ENCODE assay signal across 13 cellular contexts in genomic region chr3:9955067-9955502, GRCh38. TPM values are rescaled to one million over a fixed set of nuclear protein-coding genes. Genes with fewer than 3 reads are reported as not detected.
DNase-seq lines count a peak whose midpoint lies in the region; ATAC-seq and TF ChIP-seq lines count a peak whose summit lies in the region.
"Had no signal": no experiment of that assay in that cellular context is flagged by ENCODE, and none has a peak within 500 bp of the region (broad histone marks: within the 10 kb centered on the region; RNA-seq: fewer than 3 reads in every experiment).

No MANE protein-coding gene starts in this region.

- no peaks in the 10 kb centered on the region for H3K9me3 ChIP-seq in body of pancreas
- H3K9me3 ChIP-seq in gastrocnemius medialis = no peaks in the 10 kb centered on the region
- H3K9me3 ChIP-seq: ascending aorta, mucosa of descending colon, suprapubic skin had no signal

- no peak for TF ChIP-seq CTCF in body of pancreas (IDR thresholded peaks at IDR 0.05)
- TF ChIP-seq CTCF in gastrocnemius medialis (IDR thresholded peaks at IDR 0.05 in 4 of 5, conservative IDR thresholded peaks at IDR 0.05 in 1 of 5) = no peak

- intact Hi-C loops in body of pancreas (cut with DNase I) = no loop called here
- intact Hi-C loops in gastrocnemius medialis (cut with DNase I; ENCODE audit: low total_unique reads) = no loop called here

- 26 to 41% methylated on average over 12 of the region's 12 CpGs for WGBS in body of pancreas, 2 donors

- ATAC-seq in body of pancreas (no peak), gastrocnemius medialis (peak in 1 of 2 donors; percentile 14), HG03432 (IDR thresholded peaks at IDR 0.05; ENCODE audit: unreplicated experiment) (no peak)
- ATAC-seq: mucosa of descending colon had no signal

- DNase-seq in NCI-H1417 (lab: John Stamatoyannopoulos, UW) (peak in 2 of 3 experiments; percentile 26 to 71), NCI-H1417 treated with DMSO at 0.1 percent for 48 hours (lab: John Stamatoyannopoulos, UW) (no peak), NCI-H510A (lab: John Stamatoyannopoulos, UW) (peak; percentile 61), body of pancreas (peak; percentile 24 to 56 (median 46)), gastrocnemius medialis (peak in 1 of 2 donors; percentile 35), T1000 (lab: John Stamatoyannopoulos, UW) (no peak), ureter (ENCODE audit: low spot score) (no peak)
- DNase-seq: hippocampal formation, mucosa of descending colon had no signal

- TF ChIP-seq POLR2A in body of pancreas (IDR thresholded peaks at IDR 0.05) = no peak
- no peak for TF ChIP-seq POLR2A in gastrocnemius medialis (IDR thresholded peaks at IDR 0.05)

- H3K27ac ChIP-seq in body of pancreas = no peak overlapping the region
- H3K27ac ChIP-seq in gastrocnemius medialis = peak overlapping the region; percentile 70 to 82 (median 80)
- H3K27ac ChIP-seq: ascending aorta, KMS-11, suprapubic skin had no signal

- no peaks in the 10 kb centered on the region for H3K27me3 ChIP-seq in body of pancreas
- H3K27me3 ChIP-seq in gastrocnemius medialis = no peaks in the 10 kb centered on the region
- H3K27me3 ChIP-seq: ascending aorta, suprapubic skin had no signal

- in situ Hi-C loops in gastrocnemius medialis (cut with MboI; ENCODE audit: low sequenced_read_pairs in 4 of 4) = no loop called here

- H3K36me3 ChIP-seq in body of pancreas (replicated peaks in 1 of 2; ENCODE audit: insufficient read depth in 1 of 2, low read depth in 2 of 2) (no peaks in the 10 kb centered on the region), gastrocnemius medialis (no peaks in the 10 kb centered on the region)
- H3K36me3 ChIP-seq: suprapubic skin had no signal

- H3K4me3 ChIP-seq in body of pancreas (no peak overlapping the region), gastrocnemius medialis (no peak overlapping the region)
- H3K4me3 ChIP-seq: ascending aorta, mucosa of descending colon, suprapubic skin had no signal

- H3K4me1 ChIP-seq in body of pancreas (peaks cover 18% of the 10 kb centered on the region), gastrocnemius medialis (peaks cover 19 to 22% of the 10 kb centered on the region in 2 donors)

RNA-seq across cellular contexts. Expression of gene PRRT3, which starts 2.9 kb away (rescaled TPM):
- total RNA-seq in body of pancreas (1 to 10 TPM; 3.9 to 4.3 TPM), gastrocnemius medialis (1 to 10 TPM in 3 of 4 donors, under 1 TPM in 1; 0.92 to 7.4 (median 2.5) TPM), ureter (3.5 TPM)

RNA-seq across cellular contexts. Expression of gene CRELD1, which starts 21.5 kb away (rescaled TPM):
- total RNA-seq in body of pancreas = 10 to 100 TPM; 19.8 to 23.6 TPM
- 10 to 100 TPM; 31.6 to 42.3 (median 37.1) TPM for total RNA-seq in gastrocnemius medialis
- 37.0 TPM for total RNA-seq in ureter

RNA-seq across cellular contexts. Expression of gene EMC3, which starts 31.6 kb away (rescaled TPM):
- 10 to 100 TPM in 1 of 2 donors, 1 to 10 TPM in 1; 9.6 to 26.5 TPM for total RNA-seq in body of pancreas
- total RNA-seq in gastrocnemius medialis = 100 to 1,000 TPM; 147 to 329 (median 204) TPM
- total RNA-seq in ureter = 63.1 TPM

RNA-seq across cellular contexts. Expression of gene IL17RC, which starts 38.2 kb away (rescaled TPM):
- total RNA-seq in body of pancreas (10 to 100 TPM; 40.7 to 60.3 TPM), gastrocnemius medialis (10 to 100 TPM; 14.8 to 67.3 (median 47.2) TPM), ureter (34.0 TPM)

RNA-seq across cellular contexts. Expression of gene IL17RE, which starts 52.4 kb away (rescaled TPM):
- total RNA-seq in body of pancreas (10 to 100 TPM; 10.9 to 18.2 TPM), gastrocnemius medialis (1 to 10 TPM in 1 of 4 donors, under 1 TPM in 2, not detected in 1; 0.20 to 1.5 (median 0.64) TPM), ureter (11.9 TPM)

Comparison
In these comparisons a context has a peak if more than half of its experiments do, and no peak if none do; other contexts are left out.
1. DNase-seq: peak in NCI-H1417 (2 of 3), NCI-H510A (single experiment) and body of pancreas (4 of 4); none in NCI-H1417 treated with DMSO at 0.1 percent for 48 hours (single experiment), T1000 (single experiment) and ureter (single experiment).
2. H3K27ac ChIP-seq: peak in gastrocnemius medialis (4 of 4); none in body of pancreas (0 of 4).